In genomic region chr5:556909-557441, GRCh38 we compare ENCODE assay signal across 1 cellular context.
TF ChIP-seq lines count a peak whose summit lies in the region.

No MANE protein-coding gene starts in this region.

TF ChIP-seq in A549, 52 proteins besides CTCF, POLR2A, EP300 and RAD21:
- TF ChIP-seq HMGXB4 (CRISPR knock-in tag; IDR thresholded peaks at IDR 0.05; ENCODE audit: borderline replicate concordance) (no peak), HEYL (CRISPR knock-in tag; IDR thresholded peaks at IDR 0.05) (no peak), HOXB5 (CRISPR knock-in tag; IDR thresholded peaks at IDR 0.05) (no peak), SMC3 (IDR thresholded peaks at IDR 0.05) (no peak), BHLHE40 (IDR thresholded peaks at IDR 0.05; ENCODE audit: low read depth, low read length) (no peak), ZFP36 (IDR thresholded peaks at IDR 0.05; ENCODE audit: borderline replicate concordance, partially characterized antibody) (no peak), BCL3 (IDR thresholded peaks at IDR 0.05) (no peak), GATA3 (IDR thresholded peaks at IDR 0.05; ENCODE audit: borderline replicate concordance) (no peak), MAFK (IDR thresholded peaks at IDR 0.05; ENCODE audit: partially characterized antibody) (no peak), RFX5 (IDR thresholded peaks at IDR 0.05) (no peak), TFCP2L1 (CRISPR knock-in tag; IDR thresholded peaks at IDR 0.05) (no peak), USF2 (IDR thresholded peaks at IDR 0.05) (no peak), CBX2 (IDR thresholded peaks at IDR 0.05; ENCODE audit: borderline replicate concordance, low read depth) (no peak), SREBF2 (IDR thresholded peaks at IDR 0.05) (no peak), POLR2AphosphoS2 (conservative IDR thresholded peaks at IDR 0.05; ENCODE audit: low read length) (no peak), E2F6 (IDR thresholded peaks at IDR 0.05; ENCODE audit: borderline replicate concordance, low read depth) (no peak), JUN (IDR thresholded peaks at IDR 0.05) (no peak), EHF (CRISPR knock-in tag; IDR thresholded peaks at IDR 0.05) (no peak), MAX (IDR thresholded peaks at IDR 0.05) (no peak)
